19 cellular contexts compared by ENCODE assay signal in genomic region chr7:66899552-66900280, GRCh38. TPM values are rescaled to one million over a fixed set of nuclear protein-coding genes. Genes with fewer than 3 reads are reported as not detected.
DNase-seq lines count a peak whose midpoint lies in the region; ATAC-seq and TF ChIP-seq lines count a peak whose summit lies in the region.
"Had no signal": no experiment of that assay in that cellular context is flagged by ENCODE, and none has a peak within 500 bp of the region (broad histone marks: within the 10 kb centered on the region; RNA-seq: fewer than 3 reads in every experiment).

No MANE protein-coding gene starts in this region.

- H3K27ac ChIP-seq in osteoblast (ENCODE audit: low read depth, low read length) (no peak overlapping the region), right atrium auricular region (no peak overlapping the region)
- H3K27ac ChIP-seq: SJCRH30 had no signal

- H3K4me1 Mint-ChIP-seq in dendritic cell treated with granulocyte-macrophage colony-stimulating factor and Interleukin-4, amounts not matched to agents 40 ng/mL and 50 ng/mL, for 4 days (ENCODE audit: low read depth) = peaks cover 9% of the 10 kb centered on the region
- H3K4me1 Mint-ChIP-seq: CD14-positive monocyte had no signal

- H2AFZ ChIP-seq in osteoblast (ENCODE audit: low read length) = no peak overlapping the region

- H3K4me2 ChIP-seq in osteoblast (ENCODE audit: insufficient read depth, low read length) = no peak overlapping the region

- H3K79me2 ChIP-seq in osteoblast (ENCODE audit: insufficient read depth, low read length) = no peaks in the 10 kb centered on the region

- intact Hi-C loops in dendritic cell treated with granulocyte-macrophage colony-stimulating factor and Interleukin-4, amounts not matched to agents 40 ng/mL and 50 ng/mL, for 4 days (cut with micrococcal nuclease) = no loop called here

- no peaks in the 10 kb centered on the region for H3K27me3 ChIP-seq in osteoblast (ENCODE audit: insufficient read depth, low read length)
- no peaks in the 10 kb centered on the region for H3K27me3 ChIP-seq in right atrium auricular region
- H3K27me3 ChIP-seq: SJCRH30 had no signal

- no peak for TF ChIP-seq CTCF in osteoblast (IDR thresholded peaks at IDR 0.05; ENCODE audit: extremely low read depth, low read depth, low read length)
- TF ChIP-seq CTCF in right atrium auricular region (IDR thresholded peaks at IDR 0.05) = no peak

- DNase-seq in CD1c-positive myeloid dendritic cell (ENCODE audit: extremely low spot score) (peak; percentile 25), NCI-H82 (lab: John Stamatoyannopoulos, UW) (peak; percentile 88), osteoblast (ENCODE audit: insufficient read length, low spot score, missing footprints) (peak; percentile 68), foreskin melanocyte (no peak), right atrium auricular region (ENCODE audit: low spot score) (no peak), SK-N-DZ (ENCODE audit: low spot score) (no peak)
- DNase-seq: Calu3, DMS79 treated with DMSO at 0.1 percent for 48 hours, H7, Kasumi-1, NCI-H1436 treated with DMSO at 0.1 percent for 48 hours, NCI-H2029 treated with DMSO at 0.1 percent for 48 hours, NCI-H2171 treated with DMSO at 0.1 percent for 48 hours, NCI-H446 treated with DMSO at 0.1 percent for 48 hours, PC-3, SJCRH30 had no signal

- no peak overlapping the region for H3K4me3 Mint-ChIP-seq in dendritic cell treated with granulocyte-macrophage colony-stimulating factor and Interleukin-4, amounts not matched to agents 40 ng/mL and 50 ng/mL, for 4 days
- H3K4me3 Mint-ChIP-seq: CD14-positive monocyte had no signal

- ATAC-seq in GM21381 (IDR thresholded peaks at IDR 0.05; ENCODE audit: unreplicated experiment) = no peak
- ATAC-seq: PC-3 had no signal

- H4K20me1 ChIP-seq in osteoblast (ENCODE audit: insufficient read depth, low read length) = no peaks in the 10 kb centered on the region

- no peak overlapping the region for H3K4me3 ChIP-seq in osteoblast (ENCODE audit: insufficient read depth, low read length)
- no peak overlapping the region for H3K4me3 ChIP-seq in right atrium auricular region
- H3K4me3 ChIP-seq: SJCRH30 had no signal

- H3K27me3 Mint-ChIP-seq in dendritic cell treated with granulocyte-macrophage colony-stimulating factor and Interleukin-4, amounts not matched to agents 40 ng/mL and 50 ng/mL, for 4 days = no peaks in the 10 kb centered on the region

- H3K27ac Mint-ChIP-seq in dendritic cell treated with granulocyte-macrophage colony-stimulating factor and Interleukin-4, amounts not matched to agents 40 ng/mL and 50 ng/mL, for 4 days = peak overlapping the region; percentile 6

- H3K4me1 ChIP-seq in osteoblast (ENCODE audit: insufficient read depth, low read length) = no peaks in the 10 kb centered on the region
- no peaks in the 10 kb centered on the region for H3K4me1 ChIP-seq in right atrium auricular region
- H3K4me1 ChIP-seq: SJCRH30 had no signal

- peaks cover 66% of the 10 kb centered on the region for H3K36me3 Mint-ChIP-seq in dendritic cell treated with granulocyte-macrophage colony-stimulating factor and Interleukin-4, amounts not matched to agents 40 ng/mL and 50 ng/mL, for 4 days (ENCODE audit: low read depth)

- no peaks in the 10 kb centered on the region for H3K9me3 Mint-ChIP-seq in dendritic cell treated with granulocyte-macrophage colony-stimulating factor and Interleukin-4, amounts not matched to agents 40 ng/mL and 50 ng/mL, for 4 days

- H3K36me3 ChIP-seq in osteoblast (ENCODE audit: insufficient read depth, low read length) (no peaks in the 10 kb centered on the region), right atrium auricular region (no peaks in the 10 kb centered on the region)

- H3K9me3 ChIP-seq in osteoblast (ENCODE audit: low read depth, low read length) (no peaks in the 10 kb centered on the region), right atrium auricular region (no peaks in the 10 kb centered on the region)
- H3K9me3 ChIP-seq: SJCRH30 had no signal

RNA-seq across cellular contexts. Expression of gene TMEM248, which starts 21.3 kb away (rescaled TPM):
- 118 and 131 TPM in 2 replicates for total RNA-seq in osteoblast
- total RNA-seq in right atrium auricular region = 100 to 1,000 TPM in 1 of 2 donors, 10 to 100 TPM in 1; 61.9 to 111 TPM
- polyA plus RNA-seq in SK-N-DZ (2014; cell fraction: cytosol; rRNA removed) = 61.7 and 69.4 TPM in 2 replicates
- polyA plus RNA-seq in SK-N-DZ (2014; cell fraction: nucleus; rRNA removed) = 44.6 and 48.2 TPM in 2 replicates

Comparison
In these comparisons a context has a peak if more than half of its experiments do, and no peak if none do; other contexts are left out.
1. DNase-seq: peak in CD1c-positive myeloid dendritic cell (single experiment), NCI-H82 (single experiment) and osteoblast (single experiment); none in foreskin melanocyte (single experiment), right atrium auricular region (single experiment) and SK-N-DZ (single experiment).